ENCODE assay signal across 8 cellular contexts in genomic region chr1:75724472-75725022, GRCh38.
DNase-seq lines count a peak whose midpoint lies in the region; ATAC-seq and TF ChIP-seq lines count a peak whose summit lies in the region.

TSS of gene ACADM (plus strand) at chr1:75724709. CDS start at chr1:75724788, 79 bp downstream.

- H3K27ac Mint-ChIP-seq in nephron progenitor cell = peak within 1 kb of the TSS; percentile 100
- H3K27ac Mint-ChIP-seq in stimulated activated naive CD8-positive, alpha-beta T cell treated with anti-CD3 and anti-CD28 coated beads, Interleukin-15, amount 100 ng/mL, for 72 hours = peak within 1 kb of the TSS; percentile 100

- H3K36me3 ChIP-seq in KOPT-K1 (ENCODE audit: insufficient read depth, low read length) (peaks cover 10% of the 10 kb centered on the region), RWPE2 (ENCODE audit: low read depth) (peaks cover 11% of the 10 kb centered on the region; the same call in 1 of the 2 replicates)

- H3K4me3 Mint-ChIP-seq in nephron progenitor cell = peak within 1 kb of the TSS; percentile 99
- peak within 1 kb of the TSS; percentile 99 to 100 for H3K4me3 Mint-ChIP-seq in stimulated activated naive CD8-positive, alpha-beta T cell treated with anti-CD3 and anti-CD28 coated beads, Interleukin-15, amount 100 ng/mL, for 72 hours

- H3K9me3 Mint-ChIP-seq in nephron progenitor cell = no peaks in the 10 kb centered on the region
- H3K9me3 Mint-ChIP-seq in stimulated activated naive CD8-positive, alpha-beta T cell treated with anti-CD3 and anti-CD28 coated beads, Interleukin-15, amount 100 ng/mL, for 72 hours = no peaks in the 10 kb centered on the region

- H3K4me1 Mint-ChIP-seq in nephron progenitor cell = peaks cover 40% of the 10 kb centered on the region
- peaks cover 43% of the 10 kb centered on the region for H3K4me1 Mint-ChIP-seq in stimulated activated naive CD8-positive, alpha-beta T cell treated with anti-CD3 and anti-CD28 coated beads, Interleukin-15, amount 100 ng/mL, for 72 hours

- H3K9me3 ChIP-seq in KOPT-K1 (ENCODE audit: insufficient read depth, low read length, poor library complexity, severe bottlenecking) = no peaks in the 10 kb centered on the region
- no peaks in the 10 kb centered on the region for H3K9me3 ChIP-seq in RWPE2 (ENCODE audit: severe bottlenecking)

- H3K27me3 Mint-ChIP-seq in nephron progenitor cell (ENCODE audit: low read depth, poor library complexity) = no peaks in the 10 kb centered on the region
- no peaks in the 10 kb centered on the region for H3K27me3 Mint-ChIP-seq in stimulated activated naive CD8-positive, alpha-beta T cell treated with anti-CD3 and anti-CD28 coated beads, Interleukin-15, amount 100 ng/mL, for 72 hours

- H3K4me1 ChIP-seq in RWPE2 (ENCODE audit: insufficient read depth, poor library complexity, severe bottlenecking) = peaks cover 3% of the 10 kb centered on the region

- peak within 1 kb of the TSS; percentile 64 for H3K4me3 ChIP-seq in RWPE2 (ENCODE audit: severe bottlenecking)
- peak within 1 kb of the TSS; percentile 93 for H3K4me3 ChIP-seq in fibroblast of pulmonary artery (replicated peaks; ENCODE audit: low read depth, low read length)

- DNase-seq in EH (ENCODE audit: low read depth) (peak; percentile 87), RWPE2 (ENCODE audit: low spot score) (peak; percentile 75), fibroblast of pulmonary artery (ENCODE audit: low read depth) (peak; percentile 75), nephron progenitor cell (peak; percentile 91)
- DNase-seq in activated effector memory CD4-positive, alpha-beta T cell treated with Interleukin-2 at 50 U/mL for 16 hours = peak; percentile 81
- DNase-seq in stimulated activated naive CD8-positive, alpha-beta T cell treated with anti-CD3 and anti-CD28 coated beads, Interleukin-15, amount 100 ng/mL, for 72 hours = peak; percentile 87 to 91

- H3K36me3 Mint-ChIP-seq in nephron progenitor cell (ENCODE audit: low read depth) = peaks cover 7% of the 10 kb centered on the region

- H3K27me3 ChIP-seq in RWPE2 (ENCODE audit: insufficient read depth, poor library complexity, severe bottlenecking) = no peaks in the 10 kb centered on the region

- peak; percentile 5 for TF ChIP-seq CTCF in RWPE2 (IDR thresholded peaks at IDR 0.05; ENCODE audit: poor library complexity, severe bottlenecking)
- TF ChIP-seq CTCF in fibroblast of pulmonary artery (IDR thresholded peaks at IDR 0.05; ENCODE audit: low read length, missing control alignments) = no peak
- TF ChIP-seq CTCF in nephron progenitor cell (IDR thresholded peaks at IDR 0.05) = no peak

- H3K27ac ChIP-seq in KOPT-K1 (ENCODE audit: low read depth, low read length, poor library complexity, severe bottlenecking) (peak within 1 kb of the TSS; percentile 96), RWPE2 (ENCODE audit: poor library complexity, severe bottlenecking) (peak within 1 kb of the TSS; percentile 56)

- ATAC-seq in GM21825 (IDR thresholded peaks at IDR 0.05; ENCODE audit: unreplicated experiment) (peak; percentile 91), RWPE2 (ENCODE audit: low read depth) (peak; percentile 96)
- ATAC-seq in stimulated activated naive CD8-positive, alpha-beta T cell treated with anti-CD3 and anti-CD28 coated beads, Interleukin-15, amount 100 ng/mL, for 72 hours = peak; percentile 96

Comparison
In these comparisons a context has a peak if more than half of its experiments do, and no peak if none do; other contexts are left out.
1. Peak in every context shown above with its lines: DNase-seq, ATAC-seq, H3K4me3 ChIP-seq and H3K27ac ChIP-seq.